ENCODE assay signal across 8 cellular contexts in genomic region chr14:68137704-68138619, GRCh38.
DNase-seq lines count a peak whose midpoint lies in the region; ATAC-seq, FAIRE-seq and TF ChIP-seq lines count a peak whose summit lies in the region.

No MANE protein-coding gene starts in this region.

- peak; percentile 99 for FAIRE-seq in astrocyte (lab: Jason Lieb, UNC)

- H3K4me3 Mint-ChIP-seq in astrocyte (ENCODE audit: unreplicated experiment): no peak overlapping the region

- no peak for ATAC-seq in left lobe of liver

- TF ChIP-seq CTCF in astrocyte (IDR thresholded peaks at IDR 0.05; ENCODE audit: insufficient read depth, low read depth, low read length): no peak

- H3K36me3 ChIP-seq in astrocyte (ENCODE audit: insufficient read depth, low read length): no peaks in the 10 kb centered on the region
- no peaks in the 10 kb centered on the region for H3K36me3 ChIP-seq in skeletal muscle tissue (ENCODE audit: control insufficient read depth in 3 of 3, insufficient read depth in 3 of 3, low read length in 3 of 3)

- H3K9ac ChIP-seq in astrocyte (ENCODE audit: low read length) (peak overlapping the region; percentile 62), skeletal muscle tissue (ENCODE audit: low read depth in 1 of 3, low read length in 3 of 3) (no peak overlapping the region)

- H3K4me3 ChIP-seq in astrocyte (ENCODE audit: insufficient read depth, low read depth, low read length) (no peak overlapping the region), skeletal muscle tissue (ENCODE audit: low read length in 3 of 3) (no peak overlapping the region)

- H3K27me3 ChIP-seq in astrocyte (ENCODE audit: insufficient read depth, low read length) (no peaks in the 10 kb centered on the region), skeletal muscle tissue (ENCODE audit: control insufficient read depth in 3 of 3, insufficient read depth in 3 of 3, low read length in 3 of 3) (no peaks in the 10 kb centered on the region)

- peaks cover 55% of the 10 kb centered on the region for H3K4me1 Mint-ChIP-seq in astrocyte (ENCODE audit: low read depth, unreplicated experiment)

- DNase-seq in DMS53 treated with DMSO at 0.1 percent for 48 hours (lab: John Stamatoyannopoulos, UW; ENCODE audit: unreplicated experiment): peak; percentile 79
- peak; percentile 15 for DNase-seq in HuH-7 (ENCODE audit: low spot score)
- DNase-seq in astrocyte (ENCODE audit: low read depth): peak; percentile 98
- peak in 31 of 51 donors; percentile 4 to 79 (median 46) for DNase-seq in hypothalamus (lab: John Stamatoyannopoulos, UW)
- no peak for DNase-seq in NAMALWA (ENCODE audit: low spot score)
- no peak for DNase-seq in left lobe of liver (ENCODE audit: low spot score)
- no peak for DNase-seq in SHP77 (lab: John Stamatoyannopoulos, UW)

- no peaks in the 10 kb centered on the region for H3K79me2 ChIP-seq in astrocyte (ENCODE audit: insufficient read depth, low read length)

- H3K9me3 Mint-ChIP-seq in astrocyte (ENCODE audit: unreplicated experiment): peaks cover 4% of the 10 kb centered on the region

- peak overlapping the region; percentile 44 for H3K4me2 ChIP-seq in astrocyte (ENCODE audit: low read length)

- H3K36me3 Mint-ChIP-seq in astrocyte (ENCODE audit: low read depth, unreplicated experiment): no peaks in the 10 kb centered on the region

- H2AFZ ChIP-seq in astrocyte (ENCODE audit: low read depth, low read length): no peak overlapping the region

- H3K27ac ChIP-seq in astrocyte (ENCODE audit: low read depth, low read length) (peak overlapping the region; percentile 97), skeletal muscle tissue (ENCODE audit: low read depth, low read length) (peak overlapping the region; percentile 22)

- H3K9me3 ChIP-seq in astrocyte (ENCODE audit: insufficient read depth, low read depth, low read length): no peaks in the 10 kb centered on the region
- H3K9me3 ChIP-seq in skeletal muscle tissue (ENCODE audit: control insufficient read depth in 3 of 3, low read length in 3 of 3): no peaks in the 10 kb centered on the region

- H4K20me1 ChIP-seq in astrocyte (ENCODE audit: insufficient read depth, low read length): no peaks in the 10 kb centered on the region

- H3K4me1 ChIP-seq in astrocyte (ENCODE audit: insufficient read depth, low read length) (peaks cover 50% of the 10 kb centered on the region), skeletal muscle tissue (ENCODE audit: control insufficient read depth in 3 of 3, insufficient read depth in 3 of 3, low read length in 3 of 3) (peaks cover 21 to 28% (median 25%) of the 10 kb centered on the region in 3 donors)

- peak overlapping the region; percentile 100 for H3K27ac Mint-ChIP-seq in astrocyte (ENCODE audit: unreplicated experiment)

- no peaks in the 10 kb centered on the region for H3K27me3 Mint-ChIP-seq in astrocyte (ENCODE audit: low read depth, unreplicated experiment)

Comparison
In these comparisons a context has a peak if more than half of its experiments do, and no peak if none do; other contexts are left out.
1. DNase-seq: peak in DMS53 treated with DMSO at 0.1 percent for 48 hours (single experiment), HuH-7 (single experiment), astrocyte (single experiment) and hypothalamus (31 of 51); none in NAMALWA (single experiment), left lobe of liver (single experiment) and SHP77 (0 of 2).